25 cellular contexts compared by ENCODE assay signal in the genomic region with DNA sequence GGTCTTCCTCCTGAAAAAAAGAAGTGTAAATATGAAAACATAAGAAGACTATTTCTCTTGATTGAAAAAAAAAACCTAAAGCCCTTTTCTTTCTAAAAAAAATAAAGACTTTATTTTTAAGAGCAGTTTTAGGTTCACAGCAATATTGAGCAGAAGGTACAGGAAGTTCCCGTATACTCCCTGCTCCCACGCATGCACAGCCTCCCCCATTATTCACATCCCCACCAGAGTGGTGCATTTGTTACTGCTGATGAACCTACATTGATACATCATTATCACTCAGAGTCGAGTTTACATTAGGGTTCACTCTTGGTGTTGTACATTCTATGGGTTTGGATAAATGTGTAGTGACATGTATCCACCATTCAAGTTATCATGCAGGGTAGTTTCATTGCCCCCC.
"Had no signal": no experiment of that assay in that cellular context is flagged by ENCODE, and none has a peak within 500 bp of the region (broad histone marks: within the 10 kb centered on the region; RNA-seq: fewer than 3 reads in every experiment).

No MANE protein-coding gene starts in this region.

- ATAC-seq: activated T-cell treated with anti-CD3 and anti-CD28 coated beads, Interleukin-2, amount 50 U/mL, for 4 hours; activated T-helper 17 cell treated with anti-CD3 and anti-CD28 coated beads, Interleukin-2, amount 50 U/mL, for 72 hours; foreskin keratinocyte; left lung; lower lobe of right lung; pancreas; stimulated activated memory B cell treated with anti-CD40 and anti-IgM and Interleukin-4, amounts not matched to agents 10 μg/mL and 1 μg/mL and 100 μg/mL, for 72 hours had no signal

- DNase-seq: activated CD4-positive, alpha-beta memory T cell treated with anti-CD3 and anti-CD28 coated beads for 36 hours; activated CD4-positive, alpha-beta T cell treated with anti-CD3 and anti-CD28 coated beads, Interleukin-2, amount 10 ng/mL, durations not matched to agents 24 days and 14 days; activated CD4-positive, CD25-positive, alpha-beta regulatory T cell treated with anti-CD3 and anti-CD28 coated beads, Interleukin-2, amount 50 U/mL, for 72 hours; activated gamma-delta T cell treated with Interleukin-2 at 50 U/mL for 16 hours; activated naive CD4-positive, alpha-beta T cell treated with anti-CD3 and anti-CD28 coated beads, Interleukin-2, amount 50 U/mL, for 16 hours; activated T-cell treated with anti-CD3 and anti-CD28 coated beads, Interleukin-2, amount 50 U/mL, for 4 hours; amniotic stem cell; central memory CD4-positive, alpha-beta T cell; effector CD4-positive, alpha-beta T cell; foreskin keratinocyte; left lung; lower lobe of right lung; mesendoderm; pancreas; sigmoid colon; small intestine; stimulated activated CD4-positive, alpha-beta T cell treated with anti-CD3 and anti-CD28 coated beads, Interleukin-4, amount 100 ng/mL, for 24 hours; stomach; T-helper 2 cell; tibial artery had no signal

- H3K36me3 Mint-ChIP-seq: activated CD4-positive, alpha-beta memory T cell treated with anti-CD3 and anti-CD28 coated beads for 36 hours; stimulated activated memory B cell treated with anti-CD40 and anti-IgM and Interleukin-4, amounts not matched to agents 10 μg/mL and 1 μg/mL and 100 μg/mL, for 72 hours had no signal

- H3K27me3 Mint-ChIP-seq: activated CD4-positive, alpha-beta memory T cell treated with anti-CD3 and anti-CD28 coated beads for 36 hours; activated T-helper 17 cell treated with anti-CD3 and anti-CD28 coated beads, Interleukin-2, amount 50 U/mL, for 72 hours had no signal

- H3K27me3 ChIP-seq: esophagus muscularis mucosa, foreskin keratinocyte, left lung, pancreas, sigmoid colon, stomach, tibial artery had no signal

- H3K4me3 ChIP-seq: esophagus muscularis mucosa, left lung, lower lobe of right lung, pancreas, prostate gland, sigmoid colon, stomach, tibial artery had no signal

- H3K27ac ChIP-seq: foreskin keratinocyte, left lung, lower lobe of right lung, pancreas, prostate gland, sigmoid colon, stomach, tibial artery had no signal

- H3K9me3 ChIP-seq: pancreas, prostate gland had no signal

- H3K4me3 Mint-ChIP-seq: activated CD4-positive, alpha-beta memory T cell treated with anti-CD3 and anti-CD28 coated beads for 36 hours; activated CD4-positive, alpha-beta T cell treated with anti-CD3 and anti-CD28 coated beads, Interleukin-2, amount 10 ng/mL, durations not matched to agents 24 days and 14 days; activated T-cell treated with anti-CD3 and anti-CD28 coated beads, Interleukin-2, amount 50 U/mL, for 4 hours; dendritic cell treated with granulocyte-macrophage colony-stimulating factor and Interleukin-4, amounts not matched to agents 40 ng/mL and 50 ng/mL, for 4 days; stimulated activated memory B cell treated with anti-CD40 and anti-IgM and Interleukin-4, amounts not matched to agents 10 μg/mL and 1 μg/mL and 100 μg/mL, for 72 hours had no signal

- H3K4me1 ChIP-seq: left lung, pancreas, prostate gland, sigmoid colon had no signal

- H3K27ac Mint-ChIP-seq: activated CD4-positive, alpha-beta memory T cell treated with anti-CD3 and anti-CD28 coated beads for 36 hours; activated CD4-positive, alpha-beta T cell treated with anti-CD3 and anti-CD28 coated beads, Interleukin-2, amount 10 ng/mL, durations not matched to agents 24 days and 14 days; activated T-helper 17 cell treated with anti-CD3 and anti-CD28 coated beads, Interleukin-2, amount 50 U/mL, for 72 hours; dendritic cell treated with granulocyte-macrophage colony-stimulating factor and Interleukin-4, amounts not matched to agents 40 ng/mL and 50 ng/mL, for 4 days; stimulated activated memory B cell treated with anti-CD40 and anti-IgM and Interleukin-4, amounts not matched to agents 10 μg/mL and 1 μg/mL and 100 μg/mL, for 72 hours had no signal

- H3K36me3 ChIP-seq: esophagus muscularis mucosa, left lung, lower lobe of right lung, pancreas, prostate gland, sigmoid colon, stomach, tibial artery had no signal

- H3K9me3 Mint-ChIP-seq: activated CD4-positive, alpha-beta T cell treated with anti-CD3 and anti-CD28 coated beads, Interleukin-2, amount 10 ng/mL, durations not matched to agents 24 days and 14 days had no signal

- H3K4me1 Mint-ChIP-seq: stimulated activated memory B cell treated with anti-CD40 and anti-IgM and Interleukin-4, amounts not matched to agents 10 μg/mL and 1 μg/mL and 100 μg/mL, for 72 hours had no signal
